Comparison of ENCODE assay signal across 9 cellular contexts in genomic region chr21:44223334-44223733, GRCh38. TPM values are rescaled to one million over a fixed set of nuclear protein-coding genes. Genes with fewer than 3 reads are reported as not detected.
"Had no signal": no experiment of that assay in that cellular context is flagged by ENCODE, and none has a peak within 500 bp of the region (broad histone marks: within the 10 kb centered on the region; RNA-seq: fewer than 3 reads in every experiment).

No MANE protein-coding gene starts in this region.

RNA-seq across cellular contexts. Expression of gene DNMT3L, which starts 38.4 kb away (rescaled TPM):
- total RNA-seq: activated CD4-positive, alpha-beta memory T cell treated with anti-CD3 and anti-CD28 coated beads, Interleukin-2, amount 10 ng/mL, durations not matched to agents 7 days and 5 days; activated CD8-positive, alpha-beta memory T cell treated with anti-CD3 and anti-CD28 coated beads for 36 hours; activated naive CD8-positive, alpha-beta T cell treated with anti-CD3 and anti-CD28 coated beads for 36 hours; activated T-cell treated with anti-CD3 and anti-CD28 coated beads, Interleukin-2, amount 50 U/mL, for 72 hours; activated T-helper 17 cell treated with anti-CD3 and anti-CD28 coated beads, Interleukin-2, amount 50 U/mL, for 72 hours; aorta; LHCN-M2; NCI-H460; Peyer's patch had no signal
- polyA plus RNA-seq: aorta had no signal
